Comparison of ENCODE assay signal across 15 cellular contexts in genomic region chr13:102558029-102558428, GRCh38.
"Had no signal": no experiment of that assay in that cellular context is flagged by ENCODE, and none has a peak within 500 bp of the region (broad histone marks: within the 10 kb centered on the region; RNA-seq: fewer than 3 reads in every experiment).

No MANE protein-coding gene starts in this region.

- ATAC-seq: esophagus mucosa; gastrocnemius medialis; lower lobe of right lung; natural killer cell; stimulated activated memory B cell treated with anti-CD40 and anti-IgM and Interleukin-4, amounts not matched to agents 10 μg/mL and 1 μg/mL and 100 μg/mL, for 72 hours had no signal

- DNase-seq: cortex of kidney; effector memory CD4-positive, alpha-beta T cell; gastrocnemius medialis; glutamatergic neuron; left ventricle myocardium inferior; lower lobe of right lung; natural killer cell; nucleus accumbens; ovary; stimulated activated CD4-positive, alpha-beta T cell treated with anti-CD3 and anti-CD28 coated beads, Interleukin-4, amount 100 ng/mL, for 1 hour; stimulated activated CD8-positive, alpha-beta memory T cell treated with anti-CD3 and anti-CD28 coated beads, Interleukin-4, amount 100 ng/mL, for 48 hours; tibial artery; upper lobe of left lung had no signal
